ENCODE assay signal across 20 cellular contexts in genomic region chr12:109191621-109192250, GRCh38.
A peak's percentile ranks its signal among the peaks of the same experiment; 100 is the strongest.
DNase-seq lines count a peak whose midpoint lies in the region; TF ChIP-seq lines count a peak whose summit lies in the region.
"Had no signal": no experiment of that assay in that cellular context is flagged by ENCODE, and none has a peak within 500 bp of the region (broad histone marks: within the 10 kb centered on the region; RNA-seq: fewer than 3 reads in every experiment).

No MANE protein-coding gene starts in this region.

- H3K4me3 ChIP-seq in mammary epithelial cell (replicated peaks in 1 of 3; ENCODE audit: insufficient read depth in 1 of 3, low read depth in 2 of 3, low read length in 3 of 3) = no peak overlapping the region
- no peak overlapping the region for H3K4me3 ChIP-seq in neural progenitor cell
- H3K4me3 ChIP-seq in testis = no peak overlapping the region
- H3K4me3 ChIP-seq: dorsolateral prefrontal cortex, MG63 had no signal

- WGBS in mammary epithelial cell (ENCODE audit: low coverage, missing lambda C conversion rate) = 82% methylated on average over 16 of the region's 20 CpGs
- WGBS in testis, 2 donors = 85 to 93% methylated on average over 20 of the region's 20 CpGs

- peaks cover 19% of the 10 kb centered on the region for H3K4me1 ChIP-seq in mammary epithelial cell (ENCODE audit: insufficient read depth, low read length)
- no peaks in the 10 kb centered on the region for H3K4me1 ChIP-seq in neural progenitor cell
- no peaks in the 10 kb centered on the region for H3K4me1 ChIP-seq in testis

- dilution Hi-C loops in mammary epithelial cell (cut with HindIII; ENCODE audit: low sequenced_read_pairs) = no loop called here

- H3K27me3 ChIP-seq in mammary epithelial cell (ENCODE audit: insufficient read depth, low read length) (no peaks in the 10 kb centered on the region), neural progenitor cell (no peaks in the 10 kb centered on the region), testis (no peaks in the 10 kb centered on the region)
- H3K27me3 ChIP-seq: dorsolateral prefrontal cortex, MG63, neutrophil had no signal

- H3K4me1 Mint-ChIP-seq in neural progenitor cell = no peaks in the 10 kb centered on the region
- H3K4me1 Mint-ChIP-seq: activated CD4-positive, alpha-beta T cell treated with anti-CD3 and anti-CD28 coated beads, Interleukin-2, amount 10 ng/mL, durations not matched to agents 24 days and 14 days; activated naive CD8-positive, alpha-beta T cell treated with anti-CD3 and anti-CD28 coated beads, Interleukin-2, amount 50 U/mL, for 24 hours had no signal

- peak overlapping the region; percentile 11 for H3K9ac ChIP-seq in mammary epithelial cell (ENCODE audit: insufficient read depth, low read length)
- H3K9ac ChIP-seq in neural progenitor cell = no peak overlapping the region

- no TSS peak for BruUV-seq in mammary epithelial cell (replicated peaks; lab: Mats Ljungman, UMichigan)

- no peaks in the 10 kb centered on the region for H3K36me3 ChIP-seq in mammary epithelial cell (ENCODE audit: insufficient read depth, low read length)
- H3K36me3 ChIP-seq in neural progenitor cell = no peaks in the 10 kb centered on the region
- H3K36me3 ChIP-seq in testis (ENCODE audit: low read depth, missing control alignments) = no peaks in the 10 kb centered on the region
- H3K36me3 ChIP-seq: MG63 had no signal

- H3K27ac ChIP-seq in mammary epithelial cell (ENCODE audit: insufficient read depth, low read depth, low read length) = peak overlapping the region; percentile 79
- no peak overlapping the region for H3K27ac ChIP-seq in neural progenitor cell
- no peak overlapping the region for H3K27ac ChIP-seq in testis
- H3K27ac ChIP-seq: dorsolateral prefrontal cortex, neutrophil had no signal

- H3K4me3 Mint-ChIP-seq in neural progenitor cell = no peak overlapping the region
- H3K4me3 Mint-ChIP-seq: activated CD4-positive, alpha-beta T cell treated with anti-CD3 and anti-CD28 coated beads, Interleukin-2, amount 10 ng/mL, durations not matched to agents 24 days and 14 days; activated naive CD8-positive, alpha-beta T cell treated with anti-CD3 and anti-CD28 coated beads, Interleukin-2, amount 50 U/mL, for 24 hours had no signal

- no peaks in the 10 kb centered on the region for H3F3A ChIP-seq in neural progenitor cell (ENCODE audit: low read depth)

- H3K36me3 Mint-ChIP-seq in neural progenitor cell = peaks cover 14% of the 10 kb centered on the region

- CTCF ChIA-PET in mammary epithelial cell (lab: Charles Lee; ENCODE audit: low non-redundant PET) = no interaction called here

- intact Hi-C loops in mammary epithelial cell (cut with micrococcal nuclease) = loop anchor here (2.0 kb wide), 1 partner anchor 37 kb away; no protein-coding TSS in a partner anchor
- intact Hi-C loops in testis (cut with DNase I; ENCODE audit: low total_unique reads) = no loop called here

- DNase-seq in Daoy (ENCODE audit: low read depth) = peak; percentile 75
- DNase-seq in LHCN-M2 (ENCODE audit: low read depth) = peak; percentile 4
- DNase-seq in mammary epithelial cell = peak; percentile 68
- no peak for DNase-seq in neural progenitor cell (ENCODE audit: low spot score)
- DNase-seq in testis = no peak
- no peak for DNase-seq in HUDEP-2 (lab: John Stamatoyannopoulos, UW; ENCODE audit: unreplicated experiment in 76 of 76)
- no peak for DNase-seq in NK-92 treated with Interleukin-12 subunit alpha and Interleukin-12 subunit beta, amount 100 ng/mL, for 24 hours (lab: John Stamatoyannopoulos, UW)
- DNase-seq in RPMI8226 = no peak
- DNase-seq: activated CD4-positive, alpha-beta T cell treated with anti-CD3 and anti-CD28 coated beads, Interleukin-2, amount 10 ng/mL, durations not matched to agents 24 days and 14 days; activated effector memory CD4-positive, alpha-beta T cell treated with Interleukin-2 at 50 U/mL for 16 hours; activated naive CD8-positive, alpha-beta T cell treated with anti-CD3 and anti-CD28 coated beads, Interleukin-2, amount 50 U/mL, for 24 hours; AML-193; caudate nucleus; COR-L47; dorsolateral prefrontal cortex; NCI-H1694; NCI-H345; substantia nigra had no signal

- peaks cover 4% of the 10 kb centered on the region for H3K9me3 ChIP-seq in mammary epithelial cell (replicated peaks; ENCODE audit: insufficient read depth, low read length)
- no peaks in the 10 kb centered on the region for H3K9me3 ChIP-seq in neural progenitor cell (ENCODE audit: low read depth)
- H3K9me3 ChIP-seq in testis = no peaks in the 10 kb centered on the region
- H3K9me3 ChIP-seq: MG63, neutrophil had no signal

- TF ChIP-seq POLR2A in testis (IDR thresholded peaks at IDR 0.05) = no peak

- in situ Hi-C loops in mammary epithelial cell (cut with MboI; ENCODE audit: low sequenced_read_pairs in 2 of 2) = no loop called here

- H3K27ac Mint-ChIP-seq in neural progenitor cell = peak overlapping the region; percentile 32
- H3K27ac Mint-ChIP-seq: activated CD4-positive, alpha-beta T cell treated with anti-CD3 and anti-CD28 coated beads, Interleukin-2, amount 10 ng/mL, durations not matched to agents 24 days and 14 days; activated naive CD8-positive, alpha-beta T cell treated with anti-CD3 and anti-CD28 coated beads, Interleukin-2, amount 50 U/mL, for 24 hours had no signal

- TF ChIP-seq CTCF in mammary epithelial cell (conservative IDR thresholded peaks at IDR 0.05 in 1 of 2, IDR thresholded peaks at IDR 0.05 in 1 of 2; ENCODE audit: extremely low read depth in 1 of 2, insufficient read depth in 1 of 2, low read depth in 1 of 2, low read length in 2 of 2) = no peak
- TF ChIP-seq CTCF in neural progenitor cell (IDR thresholded peaks at IDR 0.05) = no peak
- no peak for TF ChIP-seq CTCF in testis (IDR thresholded peaks at IDR 0.05)

- peak overlapping the region; percentile 58 for H3K4me2 ChIP-seq in mammary epithelial cell (ENCODE audit: insufficient read depth, low read depth, low read length)
- no peak overlapping the region for H3K4me2 ChIP-seq in neural progenitor cell

- no peaks in the 10 kb centered on the region for H3K9me3 Mint-ChIP-seq in neural progenitor cell
- H3K9me3 Mint-ChIP-seq: activated CD4-positive, alpha-beta T cell treated with anti-CD3 and anti-CD28 coated beads, Interleukin-2, amount 10 ng/mL, durations not matched to agents 24 days and 14 days; activated naive CD8-positive, alpha-beta T cell treated with anti-CD3 and anti-CD28 coated beads, Interleukin-2, amount 50 U/mL, for 24 hours had no signal

- H2AFZ ChIP-seq in mammary epithelial cell (ENCODE audit: low read depth, low read length) (peak overlapping the region; percentile 48), neural progenitor cell (replicated peaks) (no peak overlapping the region)

- H4K20me1 ChIP-seq in mammary epithelial cell (ENCODE audit: insufficient read depth, low read length) = no peaks in the 10 kb centered on the region
- H4K20me1 ChIP-seq in neural progenitor cell (ENCODE audit: low read depth) = no peaks in the 10 kb centered on the region

- H3K79me2 ChIP-seq in mammary epithelial cell (ENCODE audit: insufficient read depth, low read length) = no peaks in the 10 kb centered on the region
- no peaks in the 10 kb centered on the region for H3K79me2 ChIP-seq in neural progenitor cell (ENCODE audit: low read depth)

- peaks cover 2% of the 10 kb centered on the region for H3K27me3 Mint-ChIP-seq in neural progenitor cell (ENCODE audit: insufficient read depth, low read depth)
- H3K27me3 Mint-ChIP-seq: activated CD4-positive, alpha-beta T cell treated with anti-CD3 and anti-CD28 coated beads, Interleukin-2, amount 10 ng/mL, durations not matched to agents 24 days and 14 days; activated naive CD8-positive, alpha-beta T cell treated with anti-CD3 and anti-CD28 coated beads, Interleukin-2, amount 50 U/mL, for 24 hours had no signal

Comparison
In these comparisons a context has a peak if more than half of its experiments do, and no peak if none do; other contexts are left out.
1. DNase-seq: peak in Daoy (single experiment), LHCN-M2 (single experiment) and mammary epithelial cell (single experiment); none in neural progenitor cell (single experiment), testis (single experiment), HUDEP-2 (0 of 76), NK-92 treated with Interleukin-12 subunit alpha and Interleukin-12 subunit beta, amount 100 ng/mL, for 24 hours (single experiment) and RPMI8226 (single experiment).